In genomic region chr17:42180922-42181850, GRCh38 we compare ENCODE assay signal across 1 cellular context.
TF ChIP-seq lines count a peak whose summit lies in the region.

KCNH4 (minus strand) TSS chr17:42181142; CDS start chr17:42180945, 197 bp downstream.

TF ChIP-seq in K562, 482 proteins besides CTCF, POLR2A, EP300 and RAD21 (continued from another document and continues in another):
- TF ChIP-seq AFF1 (IDR thresholded peaks at IDR 0.05; ENCODE audit: low read depth in 1 of 2, partially characterized antibody in 2 of 2): peak in 1 of 2 experiments; percentile 21
- no peak for TF ChIP-seq ZNF707 (CRISPR knock-in tag; conservative IDR thresholded peaks at IDR 0.05)
- TF ChIP-seq, protein P1, sequence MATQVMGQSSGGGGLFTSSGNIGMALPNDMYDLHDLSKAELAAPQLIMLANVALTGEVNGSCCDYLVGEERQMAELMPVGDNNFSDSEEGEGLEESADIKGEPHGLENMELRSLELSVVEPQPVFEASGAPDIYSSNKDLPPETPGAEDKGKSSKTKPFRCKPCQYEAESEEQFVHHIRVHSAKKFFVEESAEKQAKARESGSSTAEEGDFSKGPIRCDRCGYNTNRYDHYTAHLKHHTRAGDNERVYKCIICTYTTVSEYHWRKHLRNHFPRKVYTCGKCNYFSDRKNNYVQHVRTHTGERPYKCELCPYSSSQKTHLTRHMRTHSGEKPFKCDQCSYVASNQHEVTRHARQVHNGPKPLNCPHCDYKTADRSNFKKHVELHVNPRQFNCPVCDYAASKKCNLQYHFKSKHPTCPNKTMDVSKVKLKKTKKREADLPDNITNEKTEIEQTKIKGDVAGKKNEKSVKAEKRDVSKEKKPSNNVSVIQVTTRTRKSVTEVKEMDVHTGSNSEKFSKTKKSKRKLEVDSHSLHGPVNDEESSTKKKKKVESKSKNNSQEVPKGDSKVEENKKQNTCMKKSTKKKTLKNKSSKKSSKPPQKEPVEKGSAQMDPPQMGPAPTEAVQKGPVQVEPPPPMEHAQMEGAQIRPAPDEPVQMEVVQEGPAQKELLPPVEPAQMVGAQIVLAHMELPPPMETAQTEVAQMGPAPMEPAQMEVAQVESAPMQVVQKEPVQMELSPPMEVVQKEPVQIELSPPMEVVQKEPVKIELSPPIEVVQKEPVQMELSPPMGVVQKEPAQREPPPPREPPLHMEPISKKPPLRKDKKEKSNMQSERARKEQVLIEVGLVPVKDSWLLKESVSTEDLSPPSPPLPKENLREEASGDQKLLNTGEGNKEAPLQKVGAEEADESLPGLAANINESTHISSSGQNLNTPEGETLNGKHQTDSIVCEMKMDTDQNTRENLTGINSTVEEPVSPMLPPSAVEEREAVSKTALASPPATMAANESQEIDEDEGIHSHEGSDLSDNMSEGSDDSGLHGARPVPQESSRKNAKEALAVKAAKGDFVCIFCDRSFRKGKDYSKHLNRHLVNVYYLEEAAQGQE (CRISPR knock-in tag; IDR thresholded peaks at IDR 0.05; ENCODE audit: low read depth): peak; percentile 75
- TF ChIP-seq GTF2E2 (tag; IDR thresholded peaks at IDR 0.05): no peak
- TF ChIP-seq SOX6 (IDR thresholded peaks at IDR 0.05): peak; percentile 42; the same call in 1 of the 2 replicates
- peak; percentile 39 for TF ChIP-seq HMGN3 (IDR thresholded peaks at IDR 0.05; ENCODE audit: borderline replicate concordance, extremely low read depth, insufficient read length, low read depth, low read length)
- no peak for TF ChIP-seq ZNF41 (CRISPR knock-in tag; conservative IDR thresholded peaks at IDR 0.05)
- TF ChIP-seq CREB1 (IDR thresholded peaks at IDR 0.05): 0 out of 2 replicates have a peak, but pooled peaks have one; percentile 10
- peak; percentile 68; the same call in 1 of the 2 replicates for TF ChIP-seq CREB1 (CRISPR knock-in tag; IDR thresholded peaks at IDR 0.05)
- TF ChIP-seq KLF13 (tag; IDR thresholded peaks at IDR 0.05; ENCODE audit: borderline replicate concordance, low read depth): peak; percentile 96; the same call in 1 of the 2 replicates
- peak; percentile 89 for TF ChIP-seq PKNOX1 (IDR thresholded peaks at IDR 0.05)
- TF ChIP-seq GABPB1 (CRISPR knock-in tag; IDR thresholded peaks at IDR 0.05): peak; percentile 45; the same call in 1 of the 2 replicates
- TF ChIP-seq, protein P2, sequence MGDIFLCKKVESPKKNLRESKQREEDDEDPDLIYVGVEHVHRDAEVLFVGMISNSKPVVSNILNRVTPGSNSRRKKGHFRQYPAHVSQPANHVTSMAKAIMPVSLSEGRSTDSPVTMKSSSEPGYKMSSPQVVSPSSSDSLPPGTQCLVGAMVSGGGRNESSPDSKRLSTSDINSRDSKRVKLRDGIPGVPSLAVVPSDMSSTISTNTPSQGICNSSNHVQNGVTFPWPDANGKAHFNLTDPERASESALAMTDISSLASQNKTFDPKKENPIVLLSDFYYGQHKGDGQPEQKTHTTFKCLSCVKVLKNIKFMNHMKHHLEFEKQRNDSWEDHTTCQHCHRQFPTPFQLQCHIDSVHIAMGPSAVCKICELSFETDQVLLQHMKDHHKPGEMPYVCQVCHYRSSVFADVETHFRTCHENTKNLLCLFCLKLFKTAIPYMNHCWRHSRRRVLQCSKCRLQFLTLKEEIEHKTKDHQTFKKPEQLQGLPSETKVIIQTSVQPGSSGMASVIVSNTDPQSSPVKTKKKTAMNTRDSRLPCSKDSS (IDR thresholded peaks at IDR 0.05; ENCODE audit: low read depth, partially characterized antibody): no peak
- peak; percentile 78 for TF ChIP-seq MXD1 (CRISPR knock-in tag; IDR thresholded peaks at IDR 0.05; ENCODE audit: borderline replicate concordance, poor library complexity, severe bottlenecking)
- no peak for TF ChIP-seq NELFE (IDR thresholded peaks at IDR 0.05; ENCODE audit: insufficient read depth, insufficient read length)
- TF ChIP-seq TOE1 (IDR thresholded peaks at IDR 0.05; ENCODE audit: borderline replicate concordance): peak; percentile 60; the same call in 1 of the 2 replicates
- peak; percentile 79; the same call in 1 of the 2 replicates for TF ChIP-seq TOE1 (CRISPR knock-in tag; IDR thresholded peaks at IDR 0.05; ENCODE audit: borderline replicate concordance, low read depth)
- TF ChIP-seq, protein P3, sequence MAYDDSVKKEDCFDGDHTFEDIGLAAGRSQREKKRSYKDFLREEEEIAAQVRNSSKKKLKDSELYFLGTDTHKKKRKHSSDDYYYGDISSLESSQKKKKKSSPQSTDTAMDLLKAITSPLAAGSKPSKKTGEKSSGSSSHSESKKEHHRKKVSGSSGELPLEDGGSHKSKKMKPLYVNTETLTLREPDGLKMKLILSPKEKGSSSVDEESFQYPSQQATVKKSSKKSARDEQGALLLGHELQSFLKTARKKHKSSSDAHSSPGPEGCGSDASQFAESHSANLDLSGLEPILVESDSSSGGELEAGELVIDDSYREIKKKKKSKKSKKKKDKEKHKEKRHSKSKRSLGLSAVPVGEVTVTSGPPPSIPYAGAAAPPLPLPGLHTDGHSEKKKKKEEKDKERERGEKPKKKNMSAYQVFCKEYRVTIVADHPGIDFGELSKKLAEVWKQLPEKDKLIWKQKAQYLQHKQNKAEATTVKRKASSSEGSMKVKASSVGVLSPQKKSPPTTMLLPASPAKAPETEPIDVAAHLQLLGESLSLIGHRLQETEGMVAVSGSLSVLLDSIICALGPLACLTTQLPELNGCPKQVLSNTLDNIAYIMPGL (CRISPR knock-in tag; IDR thresholded peaks at IDR 0.05): peak; percentile 93; the same call in 1 of the 2 replicates
- TF ChIP-seq, protein P4, sequence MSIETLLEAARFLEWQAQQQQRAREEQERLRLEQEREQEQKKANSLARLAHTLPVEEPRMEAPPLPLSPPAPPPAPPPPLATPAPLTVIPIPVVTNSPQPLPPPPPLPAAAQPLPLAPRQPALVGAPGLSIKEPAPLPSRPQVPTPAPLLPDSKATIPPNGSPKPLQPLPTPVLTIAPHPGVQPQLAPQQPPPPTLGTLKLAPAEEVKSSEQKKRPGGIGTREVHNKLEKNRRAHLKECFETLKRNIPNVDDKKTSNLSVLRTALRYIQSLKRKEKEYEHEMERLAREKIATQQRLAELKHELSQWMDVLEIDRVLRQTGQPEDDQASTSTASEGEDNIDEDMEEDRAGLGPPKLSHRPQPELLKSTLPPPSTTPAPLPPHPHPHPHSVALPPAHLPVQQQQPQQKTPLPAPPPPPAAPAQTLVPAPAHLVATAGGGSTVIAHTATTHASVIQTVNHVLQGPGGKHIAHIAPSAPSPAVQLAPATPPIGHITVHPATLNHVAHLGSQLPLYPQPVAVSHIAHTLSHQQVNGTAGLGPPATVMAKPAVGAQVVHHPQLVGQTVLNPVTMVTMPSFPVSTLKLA (conservative IDR thresholded peaks at IDR 0.05): peak; percentile 99
- TF ChIP-seq MCM5 (IDR thresholded peaks at IDR 0.05; ENCODE audit: low read depth): no peak
- TF ChIP-seq NRF1 (conservative IDR thresholded peaks at IDR 0.05 in 1 of 2, IDR thresholded peaks at IDR 0.05 in 1 of 2): peak; percentile 50 to 65
- TF ChIP-seq LCOR (CRISPR knock-in tag; IDR thresholded peaks at IDR 0.05): peak; percentile 72; the same call in 1 of the 2 replicates
- TF ChIP-seq TRIM24 (IDR thresholded peaks at IDR 0.05): no peak
- peak; percentile 64; the same call in 1 of the 2 replicates for TF ChIP-seq CTBP1 (IDR thresholded peaks at IDR 0.05; ENCODE audit: borderline replicate concordance)
- peak; percentile 80 for TF ChIP-seq CHD2 (IDR thresholded peaks at IDR 0.05; ENCODE audit: low read depth, low read length)
- no peak for TF ChIP-seq CBFA2T3 (IDR thresholded peaks at IDR 0.05)
- peak; percentile 100 for TF ChIP-seq RB1 (IDR thresholded peaks at IDR 0.05; ENCODE audit: low read depth)
- peak; percentile 95 for TF ChIP-seq SAFB (IDR thresholded peaks at IDR 0.05; ENCODE audit: borderline replicate concordance, low read depth, low read length)
- no peak for TF ChIP-seq BRD9 (IDR thresholded peaks at IDR 0.05; ENCODE audit: low read depth, partially characterized antibody)
- peak; percentile 58; the same call in 1 of the 2 replicates for TF ChIP-seq FOXP1 (CRISPR knock-in tag; IDR thresholded peaks at IDR 0.05)
- peak; percentile 29 for TF ChIP-seq TBP (optimal IDR thresholded peaks at IDR 0.05; ENCODE audit: low read depth, low read length)
- TF ChIP-seq MAX (CRISPR knock-in tag; IDR thresholded peaks at IDR 0.05): peak; percentile 96
- TF ChIP-seq, protein P5, sequence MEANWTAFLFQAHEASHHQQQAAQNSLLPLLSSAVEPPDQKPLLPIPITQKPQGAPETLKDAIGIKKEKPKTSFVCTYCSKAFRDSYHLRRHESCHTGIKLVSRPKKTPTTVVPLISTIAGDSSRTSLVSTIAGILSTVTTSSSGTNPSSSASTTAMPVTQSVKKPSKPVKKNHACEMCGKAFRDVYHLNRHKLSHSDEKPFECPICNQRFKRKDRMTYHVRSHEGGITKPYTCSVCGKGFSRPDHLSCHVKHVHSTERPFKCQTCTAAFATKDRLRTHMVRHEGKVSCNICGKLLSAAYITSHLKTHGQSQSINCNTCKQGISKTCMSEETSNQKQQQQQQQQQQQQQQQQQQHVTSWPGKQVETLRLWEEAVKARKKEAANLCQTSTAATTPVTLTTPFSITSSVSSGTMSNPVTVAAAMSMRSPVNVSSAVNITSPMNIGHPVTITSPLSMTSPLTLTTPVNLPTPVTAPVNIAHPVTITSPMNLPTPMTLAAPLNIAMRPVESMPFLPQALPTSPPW (CRISPR knock-in tag; IDR thresholded peaks at IDR 0.05): peak; percentile 66
- TF ChIP-seq ZNF24 (IDR thresholded peaks at IDR 0.05): peak; percentile 29; the same call in 1 of the 2 replicates
- TF ChIP-seq MCM3 (IDR thresholded peaks at IDR 0.05): no peak
- peak; percentile 56; the same call in 1 of the 2 replicates for TF ChIP-seq DEAF1 (CRISPR knock-in tag; IDR thresholded peaks at IDR 0.05)
- TF ChIP-seq KDM4B (IDR thresholded peaks at IDR 0.05; ENCODE audit: borderline replicate concordance in 2 of 2, low read depth in 1 of 2): no peak
- peak; percentile 46 for TF ChIP-seq NFIC (IDR thresholded peaks at IDR 0.05)
- TF ChIP-seq CREM (IDR thresholded peaks at IDR 0.05; ENCODE audit: low read depth): peak; percentile 71
- TF ChIP-seq THRB (CRISPR knock-in tag; conservative IDR thresholded peaks at IDR 0.05): no peak
- TF ChIP-seq ZNF778 (CRISPR knock-in tag; IDR thresholded peaks at IDR 0.05): no peak
